In genomic region chr22:17537155-17537554, GRCh38 we compare ENCODE assay signal across 1 cellular context.
TF ChIP-seq lines count a peak whose summit lies in the region.

No MANE protein-coding gene starts in this region.

TF ChIP-seq in GM23338, 12 proteins besides CTCF, POLR2A, EP300 and RAD21 (continued from another document):
- TF ChIP-seq, protein P1, sequence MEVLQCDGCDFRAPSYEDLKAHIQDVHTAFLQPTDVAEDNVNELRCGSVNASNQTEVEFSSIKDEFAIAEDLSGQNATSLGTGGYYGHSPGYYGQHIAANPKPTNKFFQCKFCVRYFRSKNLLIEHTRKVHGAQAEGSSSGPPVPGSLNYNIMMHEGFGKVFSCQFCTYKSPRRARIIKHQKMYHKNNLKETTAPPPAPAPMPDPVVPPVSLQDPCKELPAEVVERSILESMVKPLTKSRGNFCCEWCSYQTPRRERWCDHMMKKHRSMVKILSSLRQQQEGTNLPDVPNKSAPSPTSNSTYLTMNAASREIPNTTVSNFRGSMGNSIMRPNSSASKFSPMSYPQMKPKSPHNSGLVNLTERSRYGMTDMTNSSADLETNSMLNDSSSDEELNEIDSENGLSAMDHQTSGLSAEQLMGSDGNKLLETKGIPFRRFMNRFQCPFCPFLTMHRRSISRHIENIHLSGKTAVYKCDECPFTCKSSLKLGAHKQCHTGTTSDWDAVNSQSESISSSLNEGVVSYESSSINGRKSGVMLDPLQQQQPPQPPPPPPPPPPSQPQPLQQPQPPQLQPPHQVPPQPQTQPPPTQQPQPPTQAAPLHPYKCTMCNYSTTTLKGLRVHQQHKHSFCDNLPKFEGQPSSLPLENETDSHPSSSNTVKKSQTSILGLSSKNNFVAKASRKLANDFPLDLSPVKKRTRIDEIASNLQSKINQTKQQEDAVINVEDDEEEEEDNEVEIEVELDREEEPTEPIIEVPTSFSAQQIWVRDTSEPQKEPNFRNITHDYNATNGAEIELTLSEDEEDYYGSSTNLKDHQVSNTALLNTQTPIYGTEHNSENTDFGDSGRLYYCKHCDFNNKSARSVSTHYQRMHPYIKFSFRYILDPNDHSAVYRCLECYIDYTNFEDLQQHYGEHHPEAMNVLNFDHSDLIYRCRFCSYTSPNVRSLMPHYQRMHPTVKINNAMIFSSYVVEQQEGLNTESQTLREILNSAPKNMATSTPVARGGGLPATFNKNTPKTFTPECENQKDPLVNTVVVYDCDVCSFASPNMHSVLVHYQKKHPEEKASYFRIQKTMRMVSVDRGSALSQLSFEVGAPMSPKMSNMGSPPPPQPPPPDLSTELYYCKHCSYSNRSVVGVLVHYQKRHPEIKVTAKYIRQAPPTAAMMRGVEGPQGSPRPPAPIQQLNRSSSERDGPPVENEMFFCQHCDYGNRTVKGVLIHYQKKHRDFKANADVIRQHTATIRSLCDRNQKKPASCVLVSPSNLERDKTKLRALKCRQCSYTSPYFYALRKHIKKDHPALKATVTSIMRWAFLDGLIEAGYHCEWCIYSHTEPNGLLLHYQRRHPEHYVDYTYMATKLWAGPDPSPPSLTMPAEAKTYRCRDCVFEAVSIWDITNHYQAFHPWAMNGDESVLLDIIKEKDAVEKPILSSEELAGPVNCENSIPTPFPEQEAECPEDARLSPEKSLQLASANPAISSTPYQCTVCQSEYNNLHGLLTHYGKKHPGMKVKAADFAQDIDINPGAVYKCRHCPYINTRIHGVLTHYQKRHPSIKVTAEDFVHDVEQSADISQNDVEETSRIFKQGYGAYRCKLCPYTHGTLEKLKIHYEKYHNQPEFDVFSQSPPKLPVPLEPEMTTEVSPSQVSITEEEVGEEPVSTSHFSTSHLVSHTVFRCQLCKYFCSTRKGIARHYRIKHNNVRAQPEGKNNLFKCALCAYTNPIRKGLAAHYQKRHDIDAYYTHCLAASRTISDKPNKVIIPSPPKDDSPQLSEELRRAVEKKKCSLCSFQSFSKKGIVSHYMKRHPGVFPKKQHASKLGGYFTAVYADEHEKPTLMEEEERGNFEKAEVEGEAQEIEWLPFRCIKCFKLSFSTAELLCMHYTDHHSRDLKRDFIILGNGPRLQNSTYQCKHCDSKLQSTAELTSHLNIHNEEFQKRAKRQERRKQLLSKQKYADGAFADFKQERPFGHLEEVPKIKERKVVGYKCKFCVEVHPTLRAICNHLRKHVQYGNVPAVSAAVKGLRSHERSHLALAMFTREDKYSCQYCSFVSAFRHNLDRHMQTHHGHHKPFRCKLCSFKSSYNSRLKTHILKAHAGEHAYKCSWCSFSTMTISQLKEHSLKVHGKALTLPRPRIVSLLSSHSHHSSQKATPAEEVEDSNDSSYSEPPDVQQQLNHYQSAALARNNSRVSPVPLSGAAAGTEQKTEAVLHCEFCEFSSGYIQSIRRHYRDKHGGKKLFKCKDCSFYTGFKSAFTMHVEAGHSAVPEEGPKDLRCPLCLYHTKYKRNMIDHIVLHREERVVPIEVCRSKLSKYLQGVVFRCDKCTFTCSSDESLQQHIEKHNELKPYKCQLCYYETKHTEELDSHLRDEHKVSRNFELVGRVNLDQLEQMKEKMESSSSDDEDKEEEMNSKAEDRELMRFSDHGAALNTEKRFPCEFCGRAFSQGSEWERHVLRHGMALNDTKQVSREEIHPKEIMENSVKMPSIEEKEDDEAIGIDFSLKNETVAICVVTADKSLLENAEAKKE (CRISPR knock-in tag; IDR thresholded peaks at IDR 0.05) = no peak
- TF ChIP-seq JUNB (IDR thresholded peaks at IDR 0.05; ENCODE audit: unreplicated experiment) = no peak
- no peak for TF ChIP-seq CREB1 (CRISPR knock-in tag; IDR thresholded peaks at IDR 0.05; ENCODE audit: low read depth)
- TF ChIP-seq STAT1 (IDR thresholded peaks at IDR 0.05; ENCODE audit: unreplicated experiment) = no peak
- TF ChIP-seq ETS1 (IDR thresholded peaks at IDR 0.05) = no peak
- TF ChIP-seq ZNF114 (CRISPR knock-in tag; IDR thresholded peaks at IDR 0.05) = no peak
- TF ChIP-seq, protein P2, sequence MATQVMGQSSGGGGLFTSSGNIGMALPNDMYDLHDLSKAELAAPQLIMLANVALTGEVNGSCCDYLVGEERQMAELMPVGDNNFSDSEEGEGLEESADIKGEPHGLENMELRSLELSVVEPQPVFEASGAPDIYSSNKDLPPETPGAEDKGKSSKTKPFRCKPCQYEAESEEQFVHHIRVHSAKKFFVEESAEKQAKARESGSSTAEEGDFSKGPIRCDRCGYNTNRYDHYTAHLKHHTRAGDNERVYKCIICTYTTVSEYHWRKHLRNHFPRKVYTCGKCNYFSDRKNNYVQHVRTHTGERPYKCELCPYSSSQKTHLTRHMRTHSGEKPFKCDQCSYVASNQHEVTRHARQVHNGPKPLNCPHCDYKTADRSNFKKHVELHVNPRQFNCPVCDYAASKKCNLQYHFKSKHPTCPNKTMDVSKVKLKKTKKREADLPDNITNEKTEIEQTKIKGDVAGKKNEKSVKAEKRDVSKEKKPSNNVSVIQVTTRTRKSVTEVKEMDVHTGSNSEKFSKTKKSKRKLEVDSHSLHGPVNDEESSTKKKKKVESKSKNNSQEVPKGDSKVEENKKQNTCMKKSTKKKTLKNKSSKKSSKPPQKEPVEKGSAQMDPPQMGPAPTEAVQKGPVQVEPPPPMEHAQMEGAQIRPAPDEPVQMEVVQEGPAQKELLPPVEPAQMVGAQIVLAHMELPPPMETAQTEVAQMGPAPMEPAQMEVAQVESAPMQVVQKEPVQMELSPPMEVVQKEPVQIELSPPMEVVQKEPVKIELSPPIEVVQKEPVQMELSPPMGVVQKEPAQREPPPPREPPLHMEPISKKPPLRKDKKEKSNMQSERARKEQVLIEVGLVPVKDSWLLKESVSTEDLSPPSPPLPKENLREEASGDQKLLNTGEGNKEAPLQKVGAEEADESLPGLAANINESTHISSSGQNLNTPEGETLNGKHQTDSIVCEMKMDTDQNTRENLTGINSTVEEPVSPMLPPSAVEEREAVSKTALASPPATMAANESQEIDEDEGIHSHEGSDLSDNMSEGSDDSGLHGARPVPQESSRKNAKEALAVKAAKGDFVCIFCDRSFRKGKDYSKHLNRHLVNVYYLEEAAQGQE (IDR thresholded peaks at IDR 0.05; ENCODE audit: unreplicated experiment) = no peak
